19 cellular contexts compared by ENCODE assay signal in the genomic region with DNA sequence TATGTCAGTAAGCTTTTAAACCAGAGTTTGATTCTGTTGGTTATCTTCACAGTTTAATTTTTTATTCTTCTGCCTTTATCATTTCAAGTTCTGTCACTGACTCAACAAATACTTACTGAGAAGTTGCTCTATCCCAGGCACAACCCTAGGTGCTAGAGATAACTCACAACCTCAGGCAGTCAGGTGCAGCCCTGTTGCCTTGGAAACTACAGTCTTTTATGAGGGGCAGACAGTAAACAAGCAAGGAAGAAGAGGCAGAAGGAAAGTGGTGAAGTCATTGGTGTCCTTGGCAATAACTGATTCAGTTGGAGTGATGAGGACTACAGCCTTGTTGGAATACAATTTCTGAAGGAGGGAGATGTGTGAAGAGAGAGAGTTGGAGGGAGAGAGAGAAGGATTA.
DNase-seq lines count a peak whose midpoint lies in the region; TF ChIP-seq lines count a peak whose summit lies in the region.
"Had no signal": no experiment of that assay in that cellular context is flagged by ENCODE, and none has a peak within 500 bp of the region (broad histone marks: within the 10 kb centered on the region; RNA-seq: fewer than 3 reads in every experiment).

No MANE protein-coding gene starts in this region.

- H3K9ac ChIP-seq in H9 (ENCODE audit: extremely low read depth, insufficient read length, low read length), result no peak overlapping the region
- H3K9ac ChIP-seq: KMS-11 had no signal

- no peak overlapping the region for H3T11ph ChIP-seq in H9 (ENCODE audit: low read length)

- H2AFZ ChIP-seq in H9 (ENCODE audit: low read length), result no peak overlapping the region

- no peaks in the 10 kb centered on the region for H4K20me1 ChIP-seq in H9 (ENCODE audit: control insufficient read depth, insufficient read depth, insufficient read length)

- peak overlapping the region; percentile 67 for H2BK120ac ChIP-seq in H9 (ENCODE audit: low read depth, low read length, poor library complexity, severe bottlenecking)

- H3K79me1 ChIP-seq in H9 (ENCODE audit: insufficient read depth, low read depth, low read length, poor library complexity, severe bottlenecking), result no peaks in the 10 kb centered on the region

- H2BK15ac ChIP-seq in H9 (ENCODE audit: low read depth, low read length), result no peak overlapping the region

- no peak overlapping the region for H4K8ac ChIP-seq in H9 (replicated peaks; ENCODE audit: insufficient read length, low read depth, low read length)

- H3K14ac ChIP-seq in H9 (ENCODE audit: insufficient read depth, low read length), result no peak overlapping the region; the same call in 1 of the 2 replicates

- H3K27me3 Mint-ChIP-seq in H9 (ENCODE audit: low read depth), result no peaks in the 10 kb centered on the region; the same call in 1 of the 2 replicates
- no peaks in the 10 kb centered on the region for H3K27me3 Mint-ChIP-seq in endothelial cell (ENCODE audit: unreplicated experiment)

- TF ChIP-seq CTCF in H9 (conservative IDR thresholded peaks at IDR 0.05) (no peak), endothelial cell (IDR thresholded peaks at IDR 0.05; ENCODE audit: unreplicated experiment) (no peak), breast epithelium (IDR thresholded peaks at IDR 0.05) (no peak)

- H3K79me2 ChIP-seq in H9 (ENCODE audit: insufficient read depth, low read length), result no peaks in the 10 kb centered on the region

- no peak overlapping the region for H3K56ac ChIP-seq in H9 (ENCODE audit: insufficient read length, low read depth, low read length)

- intact Hi-C loops in breast epithelium (cut with DNase I; ENCODE audit: low total_unique reads), result no loop called here

- H3K4me1 ChIP-seq in H9 (ENCODE audit: insufficient read depth, low read length) (no peaks in the 10 kb centered on the region), breast epithelium (no peaks in the 10 kb centered on the region)

- no peaks in the 10 kb centered on the region for H3K9me3 ChIP-seq in H9 (ENCODE audit: control insufficient read depth, low read depth, low read length)
- H3K9me3 ChIP-seq in breast epithelium, result no peaks in the 10 kb centered on the region

- H2BK20ac ChIP-seq in H9 (ENCODE audit: low read depth, low read length, poor library complexity, severe bottlenecking), result no peak overlapping the region

- H3K18ac ChIP-seq in H9 (ENCODE audit: insufficient read length, low read depth, low read length), result no peak overlapping the region

- H3K4me1 Mint-ChIP-seq in H9, result peaks cover 0 to 7% of the 10 kb centered on the region in 2 experiments; a peak in 2 of 4 replicates
- H3K4me1 Mint-ChIP-seq in endothelial cell (ENCODE audit: unreplicated experiment), result peaks cover 14% of the 10 kb centered on the region

- H3K4me2 ChIP-seq in H9 (ENCODE audit: insufficient read depth, insufficient read length, low read length), result no peak overlapping the region
- H3K4me2 ChIP-seq: KMS-11 had no signal

- no peak overlapping the region for H3K4ac ChIP-seq in H9 (ENCODE audit: low read depth, low read length)

- TF ChIP-seq POLR2A in breast epithelium (IDR thresholded peaks at IDR 0.05), result no peak

- no peaks in the 10 kb centered on the region for H3K27me3 ChIP-seq in H9 (ENCODE audit: insufficient read depth, low read length)
- H3K27me3 ChIP-seq in breast epithelium, result no peaks in the 10 kb centered on the region

- H3K23me2 ChIP-seq in H9 (ENCODE audit: insufficient read length, low read depth, low read length, poor library complexity, severe bottlenecking), result no peaks in the 10 kb centered on the region

- H3K4me3 Mint-ChIP-seq in H9, result no peak overlapping the region
- no peak overlapping the region for H3K4me3 Mint-ChIP-seq in endothelial cell (ENCODE audit: unreplicated experiment)
- H3K4me3 Mint-ChIP-seq: CD8-positive, alpha-beta T cell; T-helper 2 cell treated with Interferon-gamma antibody and Interleukin-4, amounts not matched to agents 5 μg/mL and 100 μg/mL, for 36 hours had no signal

- no peak overlapping the region for H3K23ac ChIP-seq in H9 (ENCODE audit: insufficient read length, low read depth, low read length)

- H3K4me3 ChIP-seq in breast epithelium, result no peak overlapping the region
- H3K4me3 ChIP-seq: SK-N-MC had no signal

- peak; percentile 0 for DNase-seq in NCI-H1105 treated with DMSO at 0.1 percent for 48 hours (lab: John Stamatoyannopoulos, UW)
- DNase-seq in NCI-H1105 (lab: John Stamatoyannopoulos, UW), result no peak
- no peak for DNase-seq in H9
- peak; percentile 49 for DNase-seq in NCI-H69 (lab: John Stamatoyannopoulos, UW)
- DNase-seq in islet precursor cell, result peak; percentile 70
- DNase-seq in endothelial cell (ENCODE audit: low spot score), result no peak
- no peak for DNase-seq in T-helper 2 cell
- no peak for DNase-seq in breast epithelium (ENCODE audit: low spot score in 2 of 2)
- DNase-seq: 8988T; C1 segment of cervical spinal cord; CD8-positive, alpha-beta T cell; GF-D8; NCI-H2029; NCI-H2171 treated with DMSO at 0.1 percent for 48 hours; NCI-H446 treated with DMSO at 0.1 percent for 48 hours; SHP77 had no signal

- H3K27ac Mint-ChIP-seq in H9 (no peak overlapping the region), endothelial cell (ENCODE audit: unreplicated experiment) (no peak overlapping the region)
- H3K27ac Mint-ChIP-seq: CD8-positive, alpha-beta T cell; T-helper 2 cell treated with Interferon-gamma antibody and Interleukin-4, amounts not matched to agents 5 μg/mL and 100 μg/mL, for 36 hours had no signal

- no peaks in the 10 kb centered on the region for H3K36me3 ChIP-seq in breast epithelium

- H3K9me3 Mint-ChIP-seq in H9, result no peaks in the 10 kb centered on the region
- H3K9me3 Mint-ChIP-seq in endothelial cell (ENCODE audit: unreplicated experiment), result no peaks in the 10 kb centered on the region

- H3K27ac ChIP-seq in H9 (ENCODE audit: insufficient read length, low read depth, low read length), result no peak overlapping the region
- no peak overlapping the region for H3K27ac ChIP-seq in breast epithelium
- H3K27ac ChIP-seq: KMS-11, SK-N-MC had no signal

- no peak overlapping the region for H4K91ac ChIP-seq in H9 (ENCODE audit: insufficient read length, low read depth, low read length)

- H4K5ac ChIP-seq in H9 (ENCODE audit: insufficient read length, low read depth, low read length), result no peak overlapping the region

- H2AK5ac ChIP-seq in H9 (ENCODE audit: insufficient read length, low read length), result no peak overlapping the region

- no peak overlapping the region for H2BK5ac ChIP-seq in H9 (ENCODE audit: insufficient read length, low read length)

- H3K36me3 Mint-ChIP-seq in H9 (ENCODE audit: insufficient read depth in 1 of 3, low read depth in 3 of 3) (no peaks in the 10 kb centered on the region), endothelial cell (ENCODE audit: low read depth, unreplicated experiment) (no peaks in the 10 kb centered on the region)
- H3K36me3 Mint-ChIP-seq: CD8-positive, alpha-beta T cell had no signal

- no peak overlapping the region for H2BK12ac ChIP-seq in H9 (ENCODE audit: insufficient read length, low read depth, low read length)

Comparison
In these comparisons a context has a peak if more than half of its experiments do, and no peak if none do; other contexts are left out.
1. DNase-seq: peak in NCI-H1105 treated with DMSO at 0.1 percent for 48 hours (single experiment), NCI-H69 (single experiment) and islet precursor cell (single experiment); none in NCI-H1105 (single experiment), H9 (single experiment), endothelial cell (single experiment), T-helper 2 cell (0 of 5) and breast epithelium (0 of 2).